ENCODE assay signal across 19 cellular contexts in the genomic region with DNA sequence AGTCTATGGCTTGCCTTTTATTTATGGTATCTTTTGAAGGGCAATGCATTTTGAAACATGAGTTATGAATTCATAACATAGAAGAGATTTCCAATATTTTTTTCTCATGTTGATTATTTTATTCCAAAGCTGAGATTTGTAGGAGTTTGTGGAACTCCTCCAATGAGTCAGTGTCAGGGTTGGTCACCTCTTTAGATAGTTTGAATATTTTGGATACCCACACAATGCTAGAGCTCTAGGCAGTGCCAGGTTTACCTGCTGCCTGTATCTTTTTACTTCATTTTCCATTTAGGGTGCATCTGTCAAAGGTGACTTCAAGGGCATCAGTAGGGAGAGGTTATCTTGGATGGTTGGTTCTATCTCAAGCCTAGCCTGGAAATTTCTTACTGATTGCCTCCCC.
DNase-seq lines count a peak whose midpoint lies in the region; ATAC-seq, FAIRE-seq and TF ChIP-seq lines count a peak whose summit lies in the region.
"Had no signal": no experiment of that assay in that cellular context is flagged by ENCODE, and none has a peak within 500 bp of the region (broad histone marks: within the 10 kb centered on the region; RNA-seq: fewer than 3 reads in every experiment).

No MANE protein-coding gene starts in this region.

- H3K9me3 ChIP-seq in keratinocyte (ENCODE audit: control insufficient read depth, low read depth, low read length) = peaks cover 10% of the 10 kb centered on the region

- H3K27ac Mint-ChIP-seq in stimulated activated naive CD8-positive, alpha-beta T cell treated with anti-CD3 and anti-CD28 coated beads, Interleukin-15, Interleukin-2, amounts not matched to agents 100 ng/mL and 50 ng/mL, for 24 hours = peak overlapping the region; percentile 66
- H3K27ac Mint-ChIP-seq in stimulated activated naive CD8-positive, alpha-beta T cell treated with anti-CD3 and anti-CD28 coated beads, Interleukin-15, amount 100 ng/mL, for 72 hours = no peak overlapping the region

- intact Hi-C loops in left colon (cut with DNase I, micrococcal nuclease) = no loop called here

- peak overlapping the region; percentile 80 for H3K4me2 ChIP-seq in keratinocyte (ENCODE audit: control insufficient read depth, extremely low read depth, insufficient read depth, low read depth, low read length)

- no peaks in the 10 kb centered on the region for H3K9me1 ChIP-seq in keratinocyte (ENCODE audit: control insufficient read depth, extremely low read depth, insufficient read depth, low read length)

- peaks cover 27% of the 10 kb centered on the region for H3K4me1 ChIP-seq in keratinocyte (ENCODE audit: control insufficient read depth, extremely low read depth, insufficient read depth, low read length)

- FAIRE-seq in keratinocyte (lab: Jason Lieb, UNC) = no peak
- FAIRE-seq in D721Med (lab: Jason Lieb, UNC) = no peak
- FAIRE-seq: GM19239, H54 had no signal

- H2AFZ ChIP-seq in keratinocyte (ENCODE audit: control insufficient read depth, low read length) = no peak overlapping the region

- no peak overlapping the region for H3K4me3 ChIP-seq in epithelial cell of esophagus (ENCODE audit: low read length)
- peak overlapping the region in 2 of 3 experiments; percentile 33 to 43 for H3K4me3 ChIP-seq in keratinocyte (ENCODE audit: control insufficient read depth in 2 of 3, extremely low read depth in 1 of 3, insufficient read depth in 2 of 3, low read depth in 1 of 3, low read length in 3 of 3)

- H3K27me3 Mint-ChIP-seq in stimulated activated naive CD8-positive, alpha-beta T cell treated with anti-CD3 and anti-CD28 coated beads, Interleukin-15, Interleukin-2, amounts not matched to agents 100 ng/mL and 50 ng/mL, for 24 hours = no peaks in the 10 kb centered on the region
- no peaks in the 10 kb centered on the region for H3K27me3 Mint-ChIP-seq in stimulated activated naive CD8-positive, alpha-beta T cell treated with anti-CD3 and anti-CD28 coated beads, Interleukin-15, amount 100 ng/mL, for 72 hours

- DNase-seq in stimulated activated naive CD8-positive, alpha-beta T cell treated with anti-CD3 and anti-CD28 coated beads, Interleukin-15, amount 100 ng/mL, for 72 hours = no peak
- peak; percentile 52 for DNase-seq in epithelial cell of esophagus (ENCODE audit: low read depth)
- DNase-seq in keratinocyte (ENCODE audit: low read depth, low spot score) = no peak
- DNase-seq in left colon = no peak
- no peak for DNase-seq in NK-92 treated with Interleukin-12 subunit alpha and Interleukin-12 subunit beta, amount 100 ng/mL, for 24 hours (lab: John Stamatoyannopoulos, UW)
- DNase-seq in D721Med (ENCODE audit: insufficient read length, low spot score) = no peak
- DNase-seq: Calu3, DMS153, DND-41, KBM-7, MM.1S, NCI-H2029 treated with DMSO at 0.1 percent for 48 hours, NCI-H526 treated with DMSO at 0.1 percent for 48 hours, SHP77 treated with DMSO at 0.1 percent for 48 hours had no signal

- TF ChIP-seq CTCF in epithelial cell of esophagus (IDR thresholded peaks at IDR 0.05; ENCODE audit: insufficient read depth, low read depth, low read length, missing control alignments) (no peak), keratinocyte (optimal IDR thresholded peaks at IDR 0.05 in 1 of 3, IDR thresholded peaks at IDR 0.05 in 1 of 3, conservative IDR thresholded peaks at IDR 0.05 in 1 of 3; ENCODE audit: extremely low read depth in 1 of 3, insufficient read depth in 2 of 3, low read length in 3 of 3) (no peak), D721Med (IDR thresholded peaks at IDR 0.05; ENCODE audit: insufficient read depth, missing control alignments) (no peak)

- no peaks in the 10 kb centered on the region for H3K27me3 ChIP-seq in keratinocyte (ENCODE audit: control insufficient read depth, extremely low read depth, insufficient read depth, low read length)

- peaks cover 60% of the 10 kb centered on the region for H3K36me3 Mint-ChIP-seq in stimulated activated naive CD8-positive, alpha-beta T cell treated with anti-CD3 and anti-CD28 coated beads, Interleukin-15, Interleukin-2, amounts not matched to agents 100 ng/mL and 50 ng/mL, for 24 hours (ENCODE audit: low read depth)

- peaks cover 32% of the 10 kb centered on the region for H3K79me2 ChIP-seq in keratinocyte (ENCODE audit: control insufficient read depth, insufficient read depth, low read length)

- H3K27ac ChIP-seq in keratinocyte (ENCODE audit: control insufficient read depth, insufficient read depth, low read length) = peak overlapping the region; percentile 87
- H3K27ac ChIP-seq: RWPE1 had no signal

- no peaks in the 10 kb centered on the region for H3K36me3 ChIP-seq in keratinocyte (ENCODE audit: control insufficient read depth in 2 of 2, extremely low read depth in 1 of 2, insufficient read depth in 2 of 2, low read length in 2 of 2)

- peak overlapping the region; percentile 44 for H3K9ac ChIP-seq in keratinocyte (ENCODE audit: control insufficient read depth, extremely low read depth, insufficient read depth, low read length)

- no peak for ATAC-seq in stimulated activated naive CD8-positive, alpha-beta T cell treated with anti-CD3 and anti-CD28 coated beads, Interleukin-15, amount 100 ng/mL, for 72 hours
- no peak for ATAC-seq in left colon
- ATAC-seq: Panc1 had no signal

- H3K4me3 Mint-ChIP-seq in stimulated activated naive CD8-positive, alpha-beta T cell treated with anti-CD3 and anti-CD28 coated beads, Interleukin-15, Interleukin-2, amounts not matched to agents 100 ng/mL and 50 ng/mL, for 24 hours = no peak overlapping the region
- no peak overlapping the region for H3K4me3 Mint-ChIP-seq in stimulated activated naive CD8-positive, alpha-beta T cell treated with anti-CD3 and anti-CD28 coated beads, Interleukin-15, amount 100 ng/mL, for 72 hours

- H3K9me3 Mint-ChIP-seq in stimulated activated naive CD8-positive, alpha-beta T cell treated with anti-CD3 and anti-CD28 coated beads, Interleukin-15, Interleukin-2, amounts not matched to agents 100 ng/mL and 50 ng/mL, for 24 hours = peaks cover 19% of the 10 kb centered on the region
- peaks cover 20 to 30% of the 10 kb centered on the region in 2 donors for H3K9me3 Mint-ChIP-seq in stimulated activated naive CD8-positive, alpha-beta T cell treated with anti-CD3 and anti-CD28 coated beads, Interleukin-15, amount 100 ng/mL, for 72 hours

- peaks cover 56% of the 10 kb centered on the region for H3K4me1 Mint-ChIP-seq in stimulated activated naive CD8-positive, alpha-beta T cell treated with anti-CD3 and anti-CD28 coated beads, Interleukin-15, Interleukin-2, amounts not matched to agents 100 ng/mL and 50 ng/mL, for 24 hours (ENCODE audit: low read depth)
- H3K4me1 Mint-ChIP-seq in stimulated activated naive CD8-positive, alpha-beta T cell treated with anti-CD3 and anti-CD28 coated beads, Interleukin-15, amount 100 ng/mL, for 72 hours = peaks cover 32% of the 10 kb centered on the region

- dilution Hi-C loops in keratinocyte (cut with MboI; ENCODE audit: extremely low pct_ligation_motif_present, low sequenced_read_pairs) = no loop called here

- no peaks in the 10 kb centered on the region for H4K20me1 ChIP-seq in keratinocyte (ENCODE audit: control insufficient read depth, extremely low read depth, insufficient read depth, low read length)
